In genomic region chr1:43269627-43270375, GRCh38 we compare ENCODE assay signal across 8 cellular contexts. TPM values are rescaled to one million over a fixed set of nuclear protein-coding genes. Genes with fewer than 3 reads are reported as not detected.
DNase-seq lines count a peak whose midpoint lies in the region; ATAC-seq and TF ChIP-seq lines count a peak whose summit lies in the region.

TSS of gene TMEM125 (plus strand) at chr1:43269983. CDS start at chr1:43272723, 2,740 bp downstream.

- H3K4me1 ChIP-seq in lower lobe of right lung, result peaks cover 24% of the 10 kb centered on the region

- intact Hi-C loops in cardiac septum (cut with DNase I) (no loop called here), Right ventricle myocardium superior (cut with DNase I) (no loop called here), lower lobe of right lung (cut with DNase I) (no loop called here)

- no peak for ATAC-seq in Right ventricle myocardium superior (ENCODE audit: poor library complexity)
- ATAC-seq in lower lobe of right lung, result peak; percentile 89

- H3K36me3 ChIP-seq in brain microvascular endothelial cell (replicated peaks), result no peaks in the 10 kb centered on the region
- no peaks in the 10 kb centered on the region for H3K36me3 ChIP-seq in lower lobe of right lung

- in situ Hi-C loops in brain microvascular endothelial cell (cut with HindIII; ENCODE audit: low pct_ligation_motif_present, low sequenced_read_pairs), result no loop called here

- peak within 1 kb of the TSS; percentile 9 for H3K4me3 ChIP-seq in brain microvascular endothelial cell (ENCODE audit: low read depth, low read length)
- H3K4me3 ChIP-seq in lower lobe of right lung, result peak within 1 kb of the TSS; percentile 51

- H3K4me3 Mint-ChIP-seq in type B pancreatic cell, result peak within 1 kb of the TSS; percentile 93

- no peak within 1 kb of the TSS for H3K27ac ChIP-seq in brain microvascular endothelial cell
- peak within 1 kb of the TSS; percentile 85 for H3K27ac ChIP-seq in lower lobe of right lung

- H3K4me1 Mint-ChIP-seq in type B pancreatic cell (ENCODE audit: unreplicated experiment), result peaks cover 24% of the 10 kb centered on the region

- no peaks in the 10 kb centered on the region for H3K9me3 Mint-ChIP-seq in type B pancreatic cell

- peaks cover 4% of the 10 kb centered on the region for H3K36me3 Mint-ChIP-seq in type B pancreatic cell

- peak within 1 kb of the TSS; percentile 99 for H3K27ac Mint-ChIP-seq in type B pancreatic cell

- no peaks in the 10 kb centered on the region for H3K9me3 ChIP-seq in lower lobe of right lung

- H3K27me3 ChIP-seq in brain microvascular endothelial cell (replicated peaks), result no peaks in the 10 kb centered on the region
- H3K27me3 ChIP-seq in lower lobe of right lung (ENCODE audit: low read depth), result no peaks in the 10 kb centered on the region

- peak; percentile 49 for DNase-seq in cardiac septum (ENCODE audit: low spot score)
- DNase-seq in Right ventricle myocardium superior, result no peak
- DNase-seq in brain microvascular endothelial cell, result no peak
- peak; percentile 90 for DNase-seq in lower lobe of right lung
- DNase-seq in type B pancreatic cell (ENCODE audit: extremely low spot score, unreplicated experiment), result no peak
- DNase-seq in NK-92 treated with Interleukin-12 subunit alpha and Interleukin-12 subunit beta, amount 100 ng/mL, for 24 hours (lab: John Stamatoyannopoulos, UW), result no peak
- no peak for DNase-seq in NCI-H1092 (lab: John Stamatoyannopoulos, UW)
- DNase-seq in activated CD4-positive, alpha-beta T cell treated with anti-CD3 and anti-CD28 coated beads, Interleukin-2, amount 50 U/mL, for 4 hours, result no peak

- TF ChIP-seq CTCF in brain microvascular endothelial cell (IDR thresholded peaks at IDR 0.05; ENCODE audit: low read depth, low read length, missing control alignments), result no peak
- TF ChIP-seq CTCF in lower lobe of right lung (IDR thresholded peaks at IDR 0.05), result no peak
- no peak for TF ChIP-seq CTCF in type B pancreatic cell (conservative IDR thresholded peaks at IDR 0.05)

- H3K27me3 Mint-ChIP-seq in type B pancreatic cell, result peaks cover 3% of the 10 kb centered on the region

RNA-seq across cellular contexts. Expression of gene TMEM125, which starts in this region (rescaled TPM):
- total RNA-seq in cardiac septum (not detected), Right ventricle myocardium superior (not detected), lower lobe of right lung (197 TPM), type B pancreatic cell (ENCODE audit: low replicate concordance) (19.8 and 51.7 TPM in 2 replicates)

Comparison
In these comparisons a context has a peak if more than half of its experiments do, and no peak if none do; other contexts are left out.
1. RNA of gene TMEM125 (total RNA-seq): 197 TPM in lower lobe of right lung (single experiment) and 19.8 to 51.7 TPM in type B pancreatic cell; not detected in cardiac septum (single experiment) and not detected in Right ventricle myocardium superior (single experiment); every median in the first group is over 10 times any median in the second.
2. Peak in DNase-seq in cardiac septum; RNA of the gene not detected or under 1 TPM.